In genomic region chr20:37358366-37359150, GRCh38 we compare ENCODE assay signal across 14 cellular contexts. TPM values are rescaled to one million over a fixed set of nuclear protein-coding genes. Genes with fewer than 3 reads are reported as not detected.
DNase-seq lines count a peak whose midpoint lies in the region; ATAC-seq and TF ChIP-seq lines count a peak whose summit lies in the region.
"Had no signal": no experiment of that assay in that cellular context is flagged by ENCODE, and none has a peak within 500 bp of the region (broad histone marks: within the 10 kb centered on the region; RNA-seq: fewer than 3 reads in every experiment).

No MANE protein-coding gene starts in this region.

- peak overlapping the region; percentile 83 for H3K27ac ChIP-seq in BLaER1
- H3K27ac ChIP-seq: SJSA1 had no signal

- peak overlapping the region; percentile 76 for H3K4me2 ChIP-seq in BLaER1

- ATAC-seq in GM21526 (IDR thresholded peaks at IDR 0.05; ENCODE audit: low FRiP score, unreplicated experiment): no peak
- ATAC-seq in stimulated activated naive CD8-positive, alpha-beta T cell treated with anti-CD3 and anti-CD28 coated beads, Interleukin-15, amount 100 ng/mL, for 72 hours: no peak
- ATAC-seq in GM21529 (IDR thresholded peaks at IDR 0.05; ENCODE audit: unreplicated experiment): no peak

- H3K4me3 ChIP-seq in BLaER1 (no peak overlapping the region), NT2/D1 (ENCODE audit: insufficient read length, low read depth) (no peak overlapping the region), fibroblast of mammary gland (ENCODE audit: control insufficient read depth, low read depth, low read length) (no peak overlapping the region)
- H3K4me3 ChIP-seq: SJSA1 had no signal

- peaks cover 70% of the 10 kb centered on the region for H3K4me1 ChIP-seq in BLaER1
- peaks cover 13% of the 10 kb centered on the region for H3K4me1 ChIP-seq in NT2/D1 (ENCODE audit: insufficient read depth, insufficient read length)
- H3K4me1 ChIP-seq: SJSA1 had no signal

- no peaks in the 10 kb centered on the region for H3K9me3 Mint-ChIP-seq in progenitor cell of endocrine pancreas (ENCODE audit: low read depth)
- no peaks in the 10 kb centered on the region for H3K9me3 Mint-ChIP-seq in stimulated activated naive CD8-positive, alpha-beta T cell treated with anti-CD3 and anti-CD28 coated beads, Interleukin-15, amount 100 ng/mL, for 72 hours

- no peak overlapping the region for H3K4me3 Mint-ChIP-seq in progenitor cell of endocrine pancreas (ENCODE audit: low read depth)
- H3K4me3 Mint-ChIP-seq in stimulated activated naive CD8-positive, alpha-beta T cell treated with anti-CD3 and anti-CD28 coated beads, Interleukin-15, amount 100 ng/mL, for 72 hours: no peak overlapping the region

- H3K9me3 ChIP-seq in BLaER1 (no peaks in the 10 kb centered on the region), NT2/D1 (ENCODE audit: insufficient read depth, low read length) (no peaks in the 10 kb centered on the region)
- H3K9me3 ChIP-seq: SJSA1 had no signal

- peaks cover 4% of the 10 kb centered on the region for H3K4me1 Mint-ChIP-seq in progenitor cell of endocrine pancreas (ENCODE audit: low read depth)
- no peaks in the 10 kb centered on the region for H3K4me1 Mint-ChIP-seq in stimulated activated naive CD8-positive, alpha-beta T cell treated with anti-CD3 and anti-CD28 coated beads, Interleukin-15, amount 100 ng/mL, for 72 hours

- H3K27me3 ChIP-seq in BLaER1 (no peaks in the 10 kb centered on the region), NT2/D1 (ENCODE audit: insufficient read depth, insufficient read length) (no peaks in the 10 kb centered on the region)
- H3K27me3 ChIP-seq: SJSA1 had no signal

- H3K27ac Mint-ChIP-seq in progenitor cell of endocrine pancreas: peak overlapping the region; percentile 65
- H3K27ac Mint-ChIP-seq in stimulated activated naive CD8-positive, alpha-beta T cell treated with anti-CD3 and anti-CD28 coated beads, Interleukin-15, amount 100 ng/mL, for 72 hours: no peak overlapping the region

- DNase-seq in NT2/D1 (ENCODE audit: low read depth, low spot score): no peak
- peak; percentile 50 for DNase-seq in fibroblast of mammary gland (ENCODE audit: low read depth)
- DNase-seq in progenitor cell of endocrine pancreas (ENCODE audit: low spot score, unreplicated experiment): no peak
- no peak for DNase-seq in AG08395 (ENCODE audit: low spot score)
- DNase-seq in stimulated activated naive CD8-positive, alpha-beta T cell treated with anti-CD3 and anti-CD28 coated beads, Interleukin-15, amount 100 ng/mL, for 72 hours: no peak
- DNase-seq: activated CD4-positive, alpha-beta T cell treated with anti-CD3 and anti-CD28 coated beads for 1 hour; activated gamma-delta T cell; head of caudate nucleus; MM.1S; NCI-H446 treated with DMSO at 0.1 percent for 48 hours had no signal

- H3K36me3 Mint-ChIP-seq in progenitor cell of endocrine pancreas (ENCODE audit: insufficient read depth): peaks cover 6% of the 10 kb centered on the region

- H3K36me3 ChIP-seq in BLaER1: peaks cover 14% of the 10 kb centered on the region
- peaks cover 30% of the 10 kb centered on the region for H3K36me3 ChIP-seq in NT2/D1 (ENCODE audit: insufficient read depth, insufficient read length, low read length)
- H3K36me3 ChIP-seq: SJSA1 had no signal

- peaks cover 100% of the 10 kb centered on the region for H4K20me1 ChIP-seq in BLaER1

- no peak for TF ChIP-seq CTCF in fibroblast of mammary gland (conservative IDR thresholded peaks at IDR 0.05; ENCODE audit: control insufficient read depth, insufficient read depth, low read depth, low read length)
- no peak for TF ChIP-seq CTCF in progenitor cell of endocrine pancreas (IDR thresholded peaks at IDR 0.05; ENCODE audit: unreplicated experiment)

- H3K9ac ChIP-seq in BLaER1 (peak overlapping the region; percentile 36; the same call in 1 of the 2 replicates), NT2/D1 (ENCODE audit: insufficient read length, low read depth) (peak overlapping the region; percentile 11)

- no peaks in the 10 kb centered on the region for H3K27me3 Mint-ChIP-seq in progenitor cell of endocrine pancreas
- no peaks in the 10 kb centered on the region for H3K27me3 Mint-ChIP-seq in stimulated activated naive CD8-positive, alpha-beta T cell treated with anti-CD3 and anti-CD28 coated beads, Interleukin-15, amount 100 ng/mL, for 72 hours

RNA-seq across cellular contexts. Expression of gene SRC, which starts 12.6 kb away (rescaled TPM):
- 126 and 128 TPM in 2 replicates for total RNA-seq in progenitor cell of endocrine pancreas
